ENCODE assay signal across 8 cellular contexts in the genomic region with DNA sequence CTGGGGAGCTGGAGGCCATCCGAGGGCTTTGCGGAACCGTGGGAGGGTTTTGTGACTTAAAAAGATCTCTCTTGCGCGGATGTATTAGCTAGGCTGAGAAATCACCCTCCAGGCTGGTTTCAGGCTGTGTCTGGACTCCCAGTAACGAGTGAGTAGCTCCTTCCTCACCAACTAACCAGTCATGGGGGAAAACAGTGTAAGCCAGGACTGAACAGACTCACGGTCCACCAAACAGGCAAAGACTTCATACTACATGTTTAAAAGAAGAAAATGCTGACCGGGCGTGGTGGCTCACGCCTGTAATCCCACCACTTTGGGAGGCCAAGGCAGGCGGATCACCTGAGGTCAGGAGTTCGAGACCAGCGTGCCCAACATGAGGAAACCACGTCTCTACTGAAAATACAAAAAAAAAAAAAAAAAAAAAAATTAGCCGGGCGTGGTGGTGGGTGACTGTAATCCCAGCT. TPM values are rescaled to one million over a fixed set of nuclear protein-coding genes. Genes with fewer than 3 reads are reported as not detected.
DNase-seq lines count a peak whose midpoint lies in the region; ATAC-seq and TF ChIP-seq lines count a peak whose summit lies in the region.

No MANE protein-coding gene starts in this region.

- H3K4me1 ChIP-seq in cardiac muscle cell (ENCODE audit: low read depth) (no peaks in the 10 kb centered on the region), lung (ENCODE audit: control insufficient read depth in 2 of 2, insufficient read depth in 2 of 2, low read length in 2 of 2) (peaks cover 6 to 18% of the 10 kb centered on the region in 2 donors), urinary bladder (ENCODE audit: insufficient read depth) (no peaks in the 10 kb centered on the region)

- DNase-seq in cardiac muscle cell (ENCODE audit: low read depth in 1 of 2, low spot score in 1 of 2) (no peak), Right ventricle myocardium superior (no peak), brain microvascular endothelial cell (no peak), lung (ENCODE audit: low spot score) (no peak), NCI-H1930 (lab: John Stamatoyannopoulos, UW) (no peak), NCI-H748 treated with DMSO at 0.1 percent for 48 hours (lab: John Stamatoyannopoulos, UW) (no peak), NCI-H2029 treated with DMSO at 0.1 percent for 48 hours (lab: John Stamatoyannopoulos, UW) (no peak)

- in situ Hi-C loops in brain microvascular endothelial cell (cut with HindIII; ENCODE audit: low pct_ligation_motif_present, low sequenced_read_pairs) = no loop called here

- no peak for TF ChIP-seq CTCF in cardiac muscle cell (IDR thresholded peaks at IDR 0.05; ENCODE audit: low read depth, low read length)
- TF ChIP-seq CTCF in brain microvascular endothelial cell (IDR thresholded peaks at IDR 0.05; ENCODE audit: low read depth, low read length, missing control alignments) = no peak
- TF ChIP-seq CTCF in lung (IDR thresholded peaks at IDR 0.05; ENCODE audit: control extremely low read depth, extremely low read depth) = no peak

- H3K27me3 ChIP-seq in cardiac muscle cell = no peaks in the 10 kb centered on the region
- H3K27me3 ChIP-seq in brain microvascular endothelial cell (replicated peaks) = no peaks in the 10 kb centered on the region
- H3K27me3 ChIP-seq in lung (ENCODE audit: control insufficient read depth, insufficient read depth) = no peaks in the 10 kb centered on the region

- peaks cover 5% of the 10 kb centered on the region for H3K36me3 ChIP-seq in cardiac muscle cell
- H3K36me3 ChIP-seq in brain microvascular endothelial cell (replicated peaks) = peaks cover 13% of the 10 kb centered on the region
- peaks cover 0 to 8% of the 10 kb centered on the region in 2 donors for H3K36me3 ChIP-seq in lung (ENCODE audit: control insufficient read depth in 2 of 2, insufficient read depth in 2 of 2, low read length in 2 of 2)
- H3K36me3 ChIP-seq in urinary bladder (ENCODE audit: insufficient read depth) = no peaks in the 10 kb centered on the region

- intact Hi-C loops in Right ventricle myocardium superior (cut with DNase I) = no loop called here

- peak overlapping the region; percentile 86 for H3K4me3 ChIP-seq in cardiac muscle cell
- peak overlapping the region; percentile 96 for H3K4me3 ChIP-seq in brain microvascular endothelial cell (ENCODE audit: low read depth, low read length)
- peak overlapping the region; percentile 87 for H3K4me3 ChIP-seq in lung
- peak overlapping the region; percentile 77 for H3K4me3 ChIP-seq in urinary bladder (ENCODE audit: low read depth, low read length)

- WGBS in lung, 2 donors = 37 to 43% methylated on average over 16 of the region's 16 CpGs
- WGBS in urinary bladder = 44% methylated on average over 16 of the region's 16 CpGs

- ATAC-seq in Right ventricle myocardium superior (ENCODE audit: poor library complexity) (no peak), lung (ENCODE audit: insufficient read depth, low FRiP score) (no peak)

- H3K9me3 ChIP-seq in cardiac muscle cell (ENCODE audit: low read depth) = no peaks in the 10 kb centered on the region
- H3K9me3 ChIP-seq in lung (ENCODE audit: control insufficient read depth in 2 of 2, insufficient read depth in 1 of 2, low read length in 1 of 2) = no peaks in the 10 kb centered on the region

- H3K27ac ChIP-seq in cardiac muscle cell = peak overlapping the region; percentile 91
- peak overlapping the region; percentile 95 for H3K27ac ChIP-seq in brain microvascular endothelial cell
- peak overlapping the region; percentile 79 to 95 for H3K27ac ChIP-seq in lung (ENCODE audit: low read depth in 1 of 2, low read length in 1 of 2)
- peak overlapping the region; percentile 91 for H3K27ac ChIP-seq in urinary bladder (ENCODE audit: low read depth)

RNA-seq across cellular contexts. Expression of gene AP5Z1, which starts 0.8 kb away (rescaled TPM):
- 21.1 and 22.1 TPM in 2 replicates for total RNA-seq in cardiac muscle cell
- 22.6 and 23.9 TPM in 2 replicates for polyA plus RNA-seq in cardiac muscle cell
- 12.7 TPM for total RNA-seq in Right ventricle myocardium superior
- 10 to 100 TPM; 21.2 to 58.5 TPM for total RNA-seq in lung
- 10 to 100 TPM; 60.2 to 62.4 TPM for polyA plus RNA-seq in lung
- total RNA-seq in urinary bladder = 15.8 TPM
- polyA plus RNA-seq in urinary bladder = 29.3 TPM
